12 cellular contexts compared by ENCODE assay signal in genomic region chr20:38673261-38673660, GRCh38. TPM values are rescaled to one million over a fixed set of nuclear protein-coding genes. Genes with fewer than 3 reads are reported as not detected.
A peak's percentile ranks its signal among the peaks of the same experiment; 100 is the strongest.
DNase-seq lines count a peak whose midpoint lies in the region; ATAC-seq and TF ChIP-seq lines count a peak whose summit lies in the region.
"Had no signal": no experiment of that assay in that cellular context is flagged by ENCODE, and none has a peak within 500 bp of the region (broad histone marks: within the 10 kb centered on the region; RNA-seq: fewer than 3 reads in every experiment).

No MANE protein-coding gene starts in this region.

- H3K27me3 ChIP-seq in iPS-20b (ENCODE audit: insufficient read depth, low read length) (peaks cover 81% of the 10 kb centered on the region), gastrocnemius medialis (peaks cover 26 to 44% (median 33%) of the 10 kb centered on the region in 3 donors)

- no peaks in the 10 kb centered on the region for H3K9me3 ChIP-seq in iPS-20b (ENCODE audit: insufficient read depth, low read depth, low read length)
- H3K9me3 ChIP-seq in gastrocnemius medialis: no peaks in the 10 kb centered on the region
- H3K9me3 ChIP-seq: tibial nerve had no signal

- no peak overlapping the region for H3K27ac ChIP-seq in iPS-20b (ENCODE audit: low read length)
- no peak overlapping the region for H3K27ac ChIP-seq in gastrocnemius medialis
- H3K27ac ChIP-seq: PC-9, tibial nerve had no signal

- peaks cover 9% of the 10 kb centered on the region for H3K4me1 Mint-ChIP-seq in stimulated activated naive CD8-positive, alpha-beta T cell treated with anti-CD3 and anti-CD28 coated beads, Interleukin-15, Interleukin-2, amounts not matched to agents 100 ng/mL and 50 ng/mL, for 24 hours (ENCODE audit: low read depth)
- peaks cover 13% of the 10 kb centered on the region for H3K4me1 Mint-ChIP-seq in activated naive CD8-positive, alpha-beta T cell (ENCODE audit: low read depth)

- H3K9ac ChIP-seq in iPS-20b (ENCODE audit: low read depth, low read length): 0 out of 2 replicates have a peak overlapping the region, but pooled peaks have one; percentile 65

- TF ChIP-seq CTCF in gastrocnemius medialis (IDR thresholded peaks at IDR 0.05 in 4 of 5, conservative IDR thresholded peaks at IDR 0.05 in 1 of 5): no peak

- H3K27me3 Mint-ChIP-seq in stimulated activated naive CD8-positive, alpha-beta T cell treated with anti-CD3 and anti-CD28 coated beads, Interleukin-15, Interleukin-2, amounts not matched to agents 100 ng/mL and 50 ng/mL, for 24 hours: peaks cover 57% of the 10 kb centered on the region
- peaks cover 19% of the 10 kb centered on the region for H3K27me3 Mint-ChIP-seq in activated naive CD8-positive, alpha-beta T cell

- in situ Hi-C loops in gastrocnemius medialis (cut with MboI; ENCODE audit: low sequenced_read_pairs in 4 of 4): no loop called here

- no peaks in the 10 kb centered on the region for H3K36me3 Mint-ChIP-seq in stimulated activated naive CD8-positive, alpha-beta T cell treated with anti-CD3 and anti-CD28 coated beads, Interleukin-15, Interleukin-2, amounts not matched to agents 100 ng/mL and 50 ng/mL, for 24 hours (ENCODE audit: low read depth)
- H3K36me3 Mint-ChIP-seq in activated naive CD8-positive, alpha-beta T cell: no peaks in the 10 kb centered on the region

- TF ChIP-seq POLR2A in gastrocnemius medialis (IDR thresholded peaks at IDR 0.05): no peak

- no peaks in the 10 kb centered on the region for H3K9me3 Mint-ChIP-seq in stimulated activated naive CD8-positive, alpha-beta T cell treated with anti-CD3 and anti-CD28 coated beads, Interleukin-15, Interleukin-2, amounts not matched to agents 100 ng/mL and 50 ng/mL, for 24 hours
- H3K9me3 Mint-ChIP-seq in activated naive CD8-positive, alpha-beta T cell (ENCODE audit: low read depth): no peaks in the 10 kb centered on the region

- intact Hi-C loops in gastrocnemius medialis (cut with DNase I; ENCODE audit: low total_unique reads): no loop called here

- no peak for DNase-seq in stimulated activated naive CD8-positive, alpha-beta T cell treated with anti-CD3 and anti-CD28 coated beads, Interleukin-15, Interleukin-2, amounts not matched to agents 100 U/mL and 50 U/mL, for 24 hours
- DNase-seq in AML-193 (lab: John Stamatoyannopoulos, UW): no peak
- DNase-seq in kidney glomerular epithelial cell (lab: John Stamatoyannopoulos, UW): no peak
- DNase-seq in gastrocnemius medialis: no peak
- DNase-seq: activated CD4-positive, CD25-positive, alpha-beta regulatory T cell treated with anti-CD3 and anti-CD28 coated beads, Interleukin-2, amount 50 U/mL, for 72 hours; PC-9; stimulated activated CD4-positive, alpha-beta T cell treated with anti-CD3 and anti-CD28 coated beads, Interleukin-1b, Interleukin-23, amount 100 ng/mL, for 48 hours had no signal

- ATAC-seq in stimulated activated naive CD8-positive, alpha-beta T cell treated with anti-CD3 and anti-CD28 coated beads, Interleukin-15, Interleukin-2, amounts not matched to agents 100 U/mL and 50 U/mL, for 24 hours: no peak
- ATAC-seq in HG03469 (IDR thresholded peaks at IDR 0.05; ENCODE audit: unreplicated experiment) (no peak), gastrocnemius medialis (no peak)

- H3K27ac Mint-ChIP-seq in stimulated activated naive CD8-positive, alpha-beta T cell treated with anti-CD3 and anti-CD28 coated beads, Interleukin-15, Interleukin-2, amounts not matched to agents 100 ng/mL and 50 ng/mL, for 24 hours: no peak overlapping the region
- H3K27ac Mint-ChIP-seq in activated naive CD8-positive, alpha-beta T cell: peak overlapping the region; percentile 41

- peaks cover 6% of the 10 kb centered on the region; the same call in 1 of the 2 replicates for H3K4me1 ChIP-seq in iPS-20b (ENCODE audit: insufficient read depth, low read length)
- peaks cover 7 to 8% of the 10 kb centered on the region in 2 donors for H3K4me1 ChIP-seq in gastrocnemius medialis

- peak overlapping the region; percentile 83 for H3K4me3 ChIP-seq in iPS-20b (ENCODE audit: low read length)
- peak overlapping the region in 1 of 4 donors; percentile 55 for H3K4me3 ChIP-seq in gastrocnemius medialis
- H3K4me3 ChIP-seq: PC-9 had no signal

- peak overlapping the region; percentile 82 for H3K4me3 Mint-ChIP-seq in stimulated activated naive CD8-positive, alpha-beta T cell treated with anti-CD3 and anti-CD28 coated beads, Interleukin-15, Interleukin-2, amounts not matched to agents 100 ng/mL and 50 ng/mL, for 24 hours
- H3K4me3 Mint-ChIP-seq in activated naive CD8-positive, alpha-beta T cell: peak overlapping the region; percentile 90

- H3K36me3 ChIP-seq in iPS-20b (ENCODE audit: insufficient read depth, low read depth, low read length) (no peaks in the 10 kb centered on the region), gastrocnemius medialis (no peaks in the 10 kb centered on the region)
- H3K36me3 ChIP-seq: tibial nerve had no signal

RNA-seq across cellular contexts. Expression of gene SLC32A1, which starts 51.0 kb away (rescaled TPM):
- not detected for total RNA-seq in gastrocnemius medialis
- total RNA-seq: PC-9, tibial nerve had no signal
